ENCODE assay signal across 19 cellular contexts in genomic region chr6:134046054-134046453, GRCh38. TPM values are rescaled to one million over a fixed set of nuclear protein-coding genes. Genes with fewer than 3 reads are reported as not detected.
"Had no signal": no experiment of that assay in that cellular context is flagged by ENCODE, and none has a peak within 500 bp of the region (broad histone marks: within the 10 kb centered on the region; RNA-seq: fewer than 3 reads in every experiment).

No MANE protein-coding gene starts in this region.

- H3K36me3 ChIP-seq: lower lobe of right lung, neutrophil, right atrium auricular region, suprapubic skin, transverse colon, vagina had no signal

- H3K27ac ChIP-seq: foreskin keratinocyte, lower lobe of right lung, neutrophil, right atrium auricular region, suprapubic skin, transverse colon, vagina had no signal

- H3K4me1 ChIP-seq: lower lobe of right lung, transverse colon, vagina had no signal

- ATAC-seq: activated CD4-positive, alpha-beta T cell treated with anti-CD3 and anti-CD28 coated beads for 36 hours; effector memory CD8-positive, alpha-beta T cell; foreskin keratinocyte; left colon; lower lobe of right lung; natural killer cell treated with Interleukin-12 subunit alpha and Interleukin-12 subunit beta and Interleukin-15 and Interleukin-18, amount 100 ng/mL, for 72 hours had no signal

- H3K4me3 ChIP-seq: lower lobe of right lung, right atrium auricular region, suprapubic skin, transverse colon, vagina had no signal

- H3K27me3 ChIP-seq: foreskin keratinocyte, right atrium auricular region, suprapubic skin, transverse colon, vagina had no signal

- DNase-seq: activated CD4-positive, alpha-beta T cell treated with anti-CD3 and anti-CD28 coated beads for 36 hours; activated CD4-positive, alpha-beta T cell treated with anti-CD3 and anti-CD28 coated beads, Interleukin-2, amount 50 U/mL, for 48 hours; activated naive CD4-positive, alpha-beta T cell; activated naive CD8-positive, alpha-beta T cell treated with anti-CD3 and anti-CD28 coated beads, Interleukin-2, amount 10 ng/mL, durations not matched to agents 7 days and 5 days; effector memory CD8-positive, alpha-beta T cell; foreskin keratinocyte; hippocampal formation; left colon; lower lobe of right lung; small intestine; stimulated activated CD4-positive, alpha-beta T cell treated with anti-CD3 and anti-CD28 coated beads, Interleukin-15, amount 100 ng/mL, for 24 hours; stimulated activated CD4-positive, alpha-beta T cell treated with anti-CD3 and anti-CD28 coated beads, Interleukin-2, amount 100 ng/mL, for 48 hours; transverse colon had no signal

- H3K9me3 ChIP-seq: lower lobe of right lung, neutrophil, right atrium auricular region, suprapubic skin, transverse colon, vagina had no signal

RNA-seq across cellular contexts. Expression of gene SLC2A12, which starts 6.4 kb away (rescaled TPM):
- total RNA-seq: natural killer cell treated with Interleukin-12 subunit alpha and Interleukin-12 subunit beta and Interleukin-15 and Interleukin-18, amount 100 ng/mL, for 72 hours; T-helper 2 cell treated with Interferon-gamma antibody and Interleukin-4, amounts not matched to agents 100 ng/mL and 5 ng/mL, for 36 hours had no signal
